9 cellular contexts compared by ENCODE assay signal in genomic region chr1:25117233-25117823, GRCh38.
A peak's percentile ranks its signal among the peaks of the same experiment; 100 is the strongest.
DNase-seq lines count a peak whose midpoint lies in the region; TF ChIP-seq lines count a peak whose summit lies in the region.
"Had no signal": no experiment of that assay in that cellular context is flagged by ENCODE, and none has a peak within 500 bp of the region (broad histone marks: within the 10 kb centered on the region; RNA-seq: fewer than 3 reads in every experiment).

No MANE protein-coding gene starts in this region.

- H3K27ac Mint-ChIP-seq in mesothelial cell of epicardium = no peak overlapping the region

- H3K4me3 Mint-ChIP-seq in mesothelial cell of epicardium = no peak overlapping the region

- in situ Hi-C loops in astrocyte of the spinal cord (cut with HindIII; ENCODE audit: low sequenced_read_pairs) = no loop called here

- TF ChIP-seq CTCF in astrocyte of the spinal cord (IDR thresholded peaks at IDR 0.05; ENCODE audit: low read depth, low read length) (peak; percentile 16), mesothelial cell of epicardium (IDR thresholded peaks at IDR 0.05; ENCODE audit: unreplicated experiment) (peak; percentile 34)

- no peaks in the 10 kb centered on the region for H3K36me3 Mint-ChIP-seq in mesothelial cell of epicardium

- peaks cover 14% of the 10 kb centered on the region for H3K4me1 Mint-ChIP-seq in mesothelial cell of epicardium

- peaks cover 9% of the 10 kb centered on the region for H3K9me3 Mint-ChIP-seq in mesothelial cell of epicardium

- DNase-seq in NCI-H1105 treated with DMSO at 0.1 percent for 48 hours (lab: John Stamatoyannopoulos, UW) = peak; percentile 8
- DNase-seq in NCI-H1105 (lab: John Stamatoyannopoulos, UW) = no peak
- peak; percentile 55 for DNase-seq in HuH-7.5 (ENCODE audit: low spot score)
- no peak for DNase-seq in astrocyte of the spinal cord (ENCODE audit: low read depth, low spot score)
- no peak for DNase-seq in mesothelial cell of epicardium (ENCODE audit: low spot score in 2 of 2, unreplicated experiment in 2 of 2)
- no peak for DNase-seq in mucosa of gallbladder (ENCODE audit: low spot score)
- DNase-seq in NCI-H2029 treated with DMSO at 0.1 percent for 48 hours (lab: John Stamatoyannopoulos, UW) = no peak
- no peak for DNase-seq in mesenteric fat pad (ENCODE audit: low spot score)

- no peak overlapping the region for H3K4me3 ChIP-seq in astrocyte of the spinal cord (ENCODE audit: low read depth, low read length)
- H3K4me3 ChIP-seq: A549 had no signal

- peaks cover 11% of the 10 kb centered on the region for H3K27me3 Mint-ChIP-seq in mesothelial cell of epicardium (ENCODE audit: low read depth)

Comparison
In these comparisons a context has a peak if more than half of its experiments do, and no peak if none do; other contexts are left out.
1. DNase-seq: peak in NCI-H1105 treated with DMSO at 0.1 percent for 48 hours (single experiment) and HuH-7.5 (single experiment); none in NCI-H1105 (single experiment), astrocyte of the spinal cord (single experiment), mesothelial cell of epicardium (0 of 2), mucosa of gallbladder (single experiment), NCI-H2029 treated with DMSO at 0.1 percent for 48 hours (single experiment) and mesenteric fat pad (single experiment).